8 cellular contexts compared by ENCODE assay signal in genomic region chr11:114439229-114440120, GRCh38. TPM values are rescaled to one million over a fixed set of nuclear protein-coding genes. Genes with fewer than 3 reads are reported as not detected.
DNase-seq lines count a peak whose midpoint lies in the region; ATAC-seq and TF ChIP-seq lines count a peak whose summit lies in the region.

TSS of gene REXO2 (plus strand) at chr11:114439467. CDS start at chr11:114439529, 62 bp downstream.

- intact Hi-C loops in Calu3 (cut with micrococcal nuclease; ENCODE audit: unreplicated experiment), result loop anchor here (2.0 to 5.0 kb wide), 3 partner anchors 39 to 147 kb away; partner anchors contain the start of genes C11orf71 and RBM7

- H3K27me3 Mint-ChIP-seq in Calu3 (ENCODE audit: unreplicated experiment), result no peaks in the 10 kb centered on the region
- no peaks in the 10 kb centered on the region for H3K27me3 Mint-ChIP-seq in activated CD8-positive, alpha-beta memory T cell treated with anti-CD3 and anti-CD28 coated beads, Interleukin-2, amount 10 ng/mL, durations not matched to agents 7 days and 5 days

- no peaks in the 10 kb centered on the region for H3K9me3 Mint-ChIP-seq in Calu3 (ENCODE audit: low read depth, unreplicated experiment)
- no peaks in the 10 kb centered on the region for H3K9me3 Mint-ChIP-seq in activated CD8-positive, alpha-beta memory T cell treated with anti-CD3 and anti-CD28 coated beads, Interleukin-2, amount 10 ng/mL, durations not matched to agents 7 days and 5 days (ENCODE audit: low read depth)

- no peak within 1 kb of the TSS for H2AK5ac ChIP-seq in mesendoderm (ENCODE audit: low read length)

- H2BK120ac ChIP-seq in mesendoderm (ENCODE audit: low read depth, low read length), result no peak within 1 kb of the TSS

- H3K4me1 Mint-ChIP-seq in Calu3 (ENCODE audit: low read depth, unreplicated experiment), result peaks cover 26% of the 10 kb centered on the region
- peaks cover 28% of the 10 kb centered on the region for H3K4me1 Mint-ChIP-seq in activated CD8-positive, alpha-beta memory T cell treated with anti-CD3 and anti-CD28 coated beads, Interleukin-2, amount 10 ng/mL, durations not matched to agents 7 days and 5 days

- peaks cover 3% of the 10 kb centered on the region for H3K79me1 ChIP-seq in mesendoderm (ENCODE audit: low read length)

- H3K56ac ChIP-seq in mesendoderm (ENCODE audit: low read length), result peak within 1 kb of the TSS; percentile 99

- peak within 1 kb of the TSS; percentile 59 for H3K23ac ChIP-seq in mesendoderm (ENCODE audit: low read length)

- peak within 1 kb of the TSS; percentile 51 for H3K4me2 ChIP-seq in mesendoderm (ENCODE audit: low read length)

- DNase-seq in Calu3 (peak; percentile 87), HUDEP-2 (lab: John Stamatoyannopoulos, UW; ENCODE audit: unreplicated experiment in 76 of 76) (peak in 75 of 76 experiments; percentile 27 to 95 (median 89)), NT2/D1 (ENCODE audit: low read depth, low spot score) (peak; percentile 85), mesendoderm (peak; percentile 98)
- DNase-seq in activated CD8-positive, alpha-beta memory T cell treated with anti-CD3 and anti-CD28 coated beads, Interleukin-2, amount 10 ng/mL, durations not matched to agents 7 days and 5 days, result peak; percentile 96
- DNase-seq in stimulated activated CD8-positive, alpha-beta memory T cell treated with anti-CD3 and anti-CD28 coated beads, Interleukin-15, amount 100 ng/mL, for 1 hour (ENCODE audit: low read depth), result peak; percentile 85

- no peaks in the 10 kb centered on the region for H3K4me1 ChIP-seq in NT2/D1 (ENCODE audit: insufficient read depth, insufficient read length)
- peaks cover 16% of the 10 kb centered on the region for H3K4me1 ChIP-seq in endocrine pancreas (ENCODE audit: control insufficient read depth, insufficient read depth, low read length)
- H3K4me1 ChIP-seq in mesendoderm (ENCODE audit: control insufficient read depth, low read depth, low read length), result peaks cover 8% of the 10 kb centered on the region

- H3K9me3 ChIP-seq in NT2/D1 (ENCODE audit: insufficient read depth, low read length) (no peaks in the 10 kb centered on the region), endocrine pancreas (ENCODE audit: control insufficient read depth, low read length) (no peaks in the 10 kb centered on the region)

- peak within 1 kb of the TSS; percentile 73 for H2BK5ac ChIP-seq in mesendoderm (ENCODE audit: low read length)

- no CpG with 5 or more reads among the region's 64 CpGs for WGBS in mesendoderm (ENCODE audit: extremely low coverage, insufficient coverage, low lambda C conversion rate)

- peak; percentile 99 for ATAC-seq in GM21381 (IDR thresholded peaks at IDR 0.05; ENCODE audit: unreplicated experiment)
- ATAC-seq in activated CD8-positive, alpha-beta memory T cell treated with anti-CD3 and anti-CD28 coated beads, Interleukin-2, amount 10 ng/mL, durations not matched to agents 7 days and 5 days, result peak; percentile 98

- H3K36me3 Mint-ChIP-seq in Calu3 (ENCODE audit: insufficient read depth, unreplicated experiment), result peaks cover 24% of the 10 kb centered on the region
- peaks cover 11% of the 10 kb centered on the region for H3K36me3 Mint-ChIP-seq in activated CD8-positive, alpha-beta memory T cell treated with anti-CD3 and anti-CD28 coated beads, Interleukin-2, amount 10 ng/mL, durations not matched to agents 7 days and 5 days

- CTCF ChIA-PET in Calu3 (lab: Charles Lee), result interaction anchor here (1.0 kb wide), 1 partner anchor 99 kb away, joined by 3 read pairs; no protein-coding TSS in a partner anchor
- CTCF ChIA-PET in activated CD8-positive, alpha-beta memory T cell treated with anti-CD3 and anti-CD28 coated beads, Interleukin-2, amount 10 ng/mL, durations not matched to agents 7 days and 5 days (lab: Charles Lee), result interaction anchor here (0.8 to 1.0 kb wide), 4 partner anchors 12 to 99 kb away, joined by 3 to 4 read pairs (median 4); partner anchors contain the start of genes C11orf71 and RBM7

- H3K79me2 ChIP-seq in mesendoderm (ENCODE audit: control insufficient read depth, insufficient read depth, low read length), result peaks cover 45% of the 10 kb centered on the region

- H3K4me3 ChIP-seq in NT2/D1 (ENCODE audit: insufficient read length, low read depth), result peak within 1 kb of the TSS; percentile 96
- peak within 1 kb of the TSS; percentile 83 for H3K4me3 ChIP-seq in endocrine pancreas (ENCODE audit: control insufficient read depth, insufficient read depth, low read length)
- peak within 1 kb of the TSS; percentile 90 for H3K4me3 ChIP-seq in mesendoderm (ENCODE audit: low read length)

- H3K4me3 Mint-ChIP-seq in Calu3 (ENCODE audit: low read depth, unreplicated experiment), result peak within 1 kb of the TSS; percentile 100
- peak within 1 kb of the TSS; percentile 97 for H3K4me3 Mint-ChIP-seq in activated CD8-positive, alpha-beta memory T cell treated with anti-CD3 and anti-CD28 coated beads, Interleukin-2, amount 10 ng/mL, durations not matched to agents 7 days and 5 days

- H4K8ac ChIP-seq in mesendoderm (ENCODE audit: low read depth, low read length), result no peak within 1 kb of the TSS

- peak within 1 kb of the TSS; percentile 71 for H3K18ac ChIP-seq in mesendoderm (ENCODE audit: low read length)

- H2BK15ac ChIP-seq in mesendoderm (replicated peaks; ENCODE audit: low read depth), result peak within 1 kb of the TSS; percentile 96

- H3K9ac ChIP-seq in NT2/D1 (ENCODE audit: insufficient read length, low read depth), result peak within 1 kb of the TSS; percentile 97
- peak within 1 kb of the TSS; percentile 60 for H3K9ac ChIP-seq in endocrine pancreas (ENCODE audit: control insufficient read depth, insufficient read depth, low read length)
- H3K9ac ChIP-seq in mesendoderm (ENCODE audit: low read length), result peak within 1 kb of the TSS; percentile 90

- H3K27ac Mint-ChIP-seq in Calu3 (ENCODE audit: unreplicated experiment), result peak within 1 kb of the TSS; percentile 98
- H3K27ac Mint-ChIP-seq in activated CD8-positive, alpha-beta memory T cell treated with anti-CD3 and anti-CD28 coated beads, Interleukin-2, amount 10 ng/mL, durations not matched to agents 7 days and 5 days, result peak within 1 kb of the TSS; percentile 90

- H4K5ac ChIP-seq in mesendoderm (ENCODE audit: low read length), result no peak within 1 kb of the TSS

- peak within 1 kb of the TSS; percentile 61 for H3K4ac ChIP-seq in mesendoderm (ENCODE audit: low read depth, low read length)

- no peak for TF ChIP-seq CTCF in Calu3 (IDR thresholded peaks at IDR 0.05; ENCODE audit: unreplicated experiment)

- H3K36me3 ChIP-seq in NT2/D1 (ENCODE audit: insufficient read depth, insufficient read length, low read length) (peaks cover 36% of the 10 kb centered on the region), endocrine pancreas (ENCODE audit: control insufficient read depth, insufficient read depth, low read length) (no peaks in the 10 kb centered on the region), mesendoderm (ENCODE audit: control insufficient read depth, insufficient read depth, low read length) (peaks cover 1% of the 10 kb centered on the region)

- no peaks in the 10 kb centered on the region for H3K27me3 ChIP-seq in NT2/D1 (ENCODE audit: insufficient read depth, insufficient read length)
- H3K27me3 ChIP-seq in endocrine pancreas (ENCODE audit: control insufficient read depth, insufficient read depth, low read length), result no peaks in the 10 kb centered on the region
- H3K27me3 ChIP-seq in mesendoderm (ENCODE audit: insufficient read depth, low read length, poor library complexity), result no peaks in the 10 kb centered on the region

- no TSS peak for BruUV-seq in Calu3 (replicated peaks; lab: Mats Ljungman, UMichigan)

- H3K27ac ChIP-seq in mesendoderm (ENCODE audit: low read depth, low read length), result peak within 1 kb of the TSS; percentile 64

RNA-seq across cellular contexts. Expression of gene REXO2, which starts in this region (rescaled TPM):
- 69.1 and 74.2 TPM in 2 replicates for total RNA-seq in Calu3 (2022)
- total RNA-seq in activated CD8-positive, alpha-beta memory T cell treated with anti-CD3 and anti-CD28 coated beads, Interleukin-2, amount 10 ng/mL, durations not matched to agents 7 days and 5 days, result 10 to 100 TPM; 55.5 to 73.2 TPM
- 150 TPM for polyA plus RNA-seq in mesendoderm (2013, experiment 1 of 2)
- 154 TPM for polyA plus RNA-seq in mesendoderm (2013, experiment 2 of 2)

Comparison
In these comparisons a context has a peak if more than half of its experiments do, and no peak if none do; other contexts are left out.
1. Peak in every context shown above with its lines: DNase-seq, ATAC-seq, H3K4me3 ChIP-seq and H3K27ac ChIP-seq.